In genomic region chr9:134492721-134493470, GRCh38 we compare ENCODE assay signal across 17 cellular contexts.
DNase-seq lines count a peak whose midpoint lies in the region; ATAC-seq, FAIRE-seq and TF ChIP-seq lines count a peak whose summit lies in the region.
"Had no signal": no experiment of that assay in that cellular context is flagged by ENCODE, and none has a peak within 500 bp of the region (broad histone marks: within the 10 kb centered on the region; RNA-seq: fewer than 3 reads in every experiment).

No MANE protein-coding gene starts in this region.

- H3K27ac ChIP-seq in H1 (ENCODE audit: low read depth, low read length) (no peak overlapping the region), urinary bladder (ENCODE audit: low read depth) (peak overlapping the region; percentile 54)

- POLR2A ChIA-PET in activated naive CD8-positive, alpha-beta T cell treated with anti-CD3 and anti-CD28 coated beads, Interleukin-2, amount 10 ng/mL, durations not matched to agents 7 days and 5 days (lab: Charles Lee), result no interaction called here
- POLR2A ChIA-PET in H1 (lab: Charles Lee; ENCODE audit: partially characterized antibody), result no interaction called here

- H3K14ac ChIP-seq in H1 (ENCODE audit: insufficient read length), result no peak overlapping the region

- peak; percentile 18 for DNase-seq in activated naive CD8-positive, alpha-beta T cell treated with anti-CD3 and anti-CD28 coated beads, Interleukin-2, amount 10 ng/mL, durations not matched to agents 7 days and 5 days
- DNase-seq in activated naive CD8-positive, alpha-beta T cell treated with anti-CD3 and anti-CD28 coated beads for 36 hours, result no peak
- DNase-seq in H1 (ENCODE audit: low read depth in 1 of 2, low spot score in 2 of 2), result no peak
- DNase-seq in AG08395 (ENCODE audit: low spot score), result no peak
- no peak for DNase-seq in DMS53 treated with DMSO at 0.1 percent for 48 hours (lab: John Stamatoyannopoulos, UW; ENCODE audit: unreplicated experiment)
- no peak for DNase-seq in NCI-H187 (lab: John Stamatoyannopoulos, UW)
- DNase-seq: amygdala; DMS79; NCI-H1417 treated with DMSO at 0.1 percent for 48 hours; stimulated activated naive CD4-positive, alpha-beta T cell had no signal

- no peaks in the 10 kb centered on the region for H3K27me3 Mint-ChIP-seq in activated naive CD8-positive, alpha-beta T cell treated with anti-CD3 and anti-CD28 coated beads, Interleukin-2, amount 10 ng/mL, durations not matched to agents 7 days and 5 days
- H3K27me3 Mint-ChIP-seq in activated naive CD8-positive, alpha-beta T cell treated with anti-CD3 and anti-CD28 coated beads for 36 hours, result no peaks in the 10 kb centered on the region
- H3K27me3 Mint-ChIP-seq in nephron (ENCODE audit: low read depth), result peaks cover 18% of the 10 kb centered on the region

- TF ChIP-seq CTCF in H1 (IDR thresholded peaks at IDR 0.05; ENCODE audit: control extremely low read depth in 1 of 3, insufficient read depth in 1 of 3, low read depth in 1 of 3, low read length in 3 of 3) (no peak), nephron (IDR thresholded peaks at IDR 0.05; ENCODE audit: unreplicated experiment in 3 of 3) (no peak)

- no peak for TF ChIP-seq POLR2A in H1 (IDR thresholded peaks at IDR 0.05; ENCODE audit: control extremely low read depth in 1 of 2, low read depth in 2 of 2, low read length in 2 of 2)

- no peak overlapping the region for H4K5ac ChIP-seq in H1 (ENCODE audit: insufficient read length, low read depth, low read length)

- no peak for FAIRE-seq in H1 (lab: Jason Lieb, UNC)
- FAIRE-seq: A204.1, HTR-8/SVneo had no signal

- H3K4me3 ChIP-seq in H1 (ENCODE audit: extremely low read depth in 1 of 4, insufficient read depth in 2 of 4, low read depth in 3 of 4, low read length in 4 of 4) (no peak overlapping the region), urinary bladder (ENCODE audit: low read depth, low read length) (no peak overlapping the region)
- H3K4me3 ChIP-seq: upper lobe of left lung had no signal

- H3K4me1 Mint-ChIP-seq in activated naive CD8-positive, alpha-beta T cell treated with anti-CD3 and anti-CD28 coated beads, Interleukin-2, amount 10 ng/mL, durations not matched to agents 7 days and 5 days, result no peaks in the 10 kb centered on the region
- no peaks in the 10 kb centered on the region for H3K4me1 Mint-ChIP-seq in activated naive CD8-positive, alpha-beta T cell treated with anti-CD3 and anti-CD28 coated beads for 36 hours
- H3K4me1 Mint-ChIP-seq in nephron, result peaks cover 25% of the 10 kb centered on the region

- no peaks in the 10 kb centered on the region for H3K79me2 ChIP-seq in H1 (ENCODE audit: control insufficient read depth in 1 of 2, insufficient read depth in 2 of 2, low read length in 2 of 2)

- no peaks in the 10 kb centered on the region for H3K36me3 ChIP-seq in H1 (ENCODE audit: control insufficient read depth in 2 of 4, insufficient read depth in 4 of 4, low read length in 3 of 4)
- H3K36me3 ChIP-seq in urinary bladder (ENCODE audit: insufficient read depth), result no peaks in the 10 kb centered on the region
- H3K36me3 ChIP-seq: upper lobe of left lung had no signal

- no peak overlapping the region for H3K56ac ChIP-seq in H1 (replicated peaks; ENCODE audit: insufficient read length, low read depth, low read length)

- TF ChIP-seq EP300 in H1 (IDR thresholded peaks at IDR 0.05; ENCODE audit: borderline replicate concordance in 1 of 2, low read depth in 2 of 2, low read length in 2 of 2), result no peak

- no peaks in the 10 kb centered on the region for H4K20me1 ChIP-seq in H1 (replicated peaks in 1 of 2; ENCODE audit: control insufficient read depth in 1 of 2, insufficient read depth in 2 of 2, low read length in 2 of 2)

- no peak overlapping the region for H3K23ac ChIP-seq in H1 (ENCODE audit: insufficient read length)

- H3K9me3 ChIP-seq in H1 (ENCODE audit: insufficient read depth in 2 of 2, low read depth in 1 of 2, low read length in 1 of 2), result no peaks in the 10 kb centered on the region
- H3K9me3 ChIP-seq: upper lobe of left lung had no signal

- H3K4me3 Mint-ChIP-seq in activated naive CD8-positive, alpha-beta T cell treated with anti-CD3 and anti-CD28 coated beads, Interleukin-2, amount 10 ng/mL, durations not matched to agents 7 days and 5 days, result no peak overlapping the region
- no peak overlapping the region for H3K4me3 Mint-ChIP-seq in activated naive CD8-positive, alpha-beta T cell treated with anti-CD3 and anti-CD28 coated beads for 36 hours
- H3K4me3 Mint-ChIP-seq in nephron, result peak overlapping the region in 2 of 3 experiments; percentile 15 to 34

- H3K18ac ChIP-seq in H1 (ENCODE audit: extremely low read depth, low read length), result no peak overlapping the region

- H3K9ac ChIP-seq in H1 (replicated peaks in 1 of 4; ENCODE audit: extremely low read depth in 1 of 4, low read depth in 3 of 4, low read length in 3 of 4), result no peak overlapping the region

- H2AFZ ChIP-seq in H1 (ENCODE audit: low read length), result 0 out of 2 replicates have a peak overlapping the region, but pooled peaks have one; percentile 53

- H3K23me2 ChIP-seq in H1 (ENCODE audit: low read depth, low read length), result no peaks in the 10 kb centered on the region

- no peaks in the 10 kb centered on the region for H3K36me3 Mint-ChIP-seq in activated naive CD8-positive, alpha-beta T cell treated with anti-CD3 and anti-CD28 coated beads, Interleukin-2, amount 10 ng/mL, durations not matched to agents 7 days and 5 days
- H3K36me3 Mint-ChIP-seq in activated naive CD8-positive, alpha-beta T cell treated with anti-CD3 and anti-CD28 coated beads for 36 hours, result no peaks in the 10 kb centered on the region
- no peaks in the 10 kb centered on the region for H3K36me3 Mint-ChIP-seq in nephron (ENCODE audit: low read depth)

- ATAC-seq in activated naive CD8-positive, alpha-beta T cell treated with anti-CD3 and anti-CD28 coated beads, Interleukin-2, amount 10 ng/mL, durations not matched to agents 7 days and 5 days (ENCODE audit: low read depth), result no peak
- ATAC-seq: HCT116 had no signal

- H3K27me3 ChIP-seq in H1 (replicated peaks in 1 of 4; ENCODE audit: control insufficient read depth in 3 of 4, extremely low read depth in 1 of 4, insufficient read depth in 3 of 4, low read length in 3 of 4), result no peaks in the 10 kb centered on the region; a peak in 1 of 7 replicates
- H3K27me3 ChIP-seq: upper lobe of left lung had no signal

- H3K27ac Mint-ChIP-seq in activated naive CD8-positive, alpha-beta T cell treated with anti-CD3 and anti-CD28 coated beads, Interleukin-2, amount 10 ng/mL, durations not matched to agents 7 days and 5 days, result no peak overlapping the region
- no peak overlapping the region for H3K27ac Mint-ChIP-seq in activated naive CD8-positive, alpha-beta T cell treated with anti-CD3 and anti-CD28 coated beads for 36 hours
- peak overlapping the region; percentile 72 to 94 (median 91) for H3K27ac Mint-ChIP-seq in nephron
- H3K27ac Mint-ChIP-seq: activated T-helper 2 cell treated with anti-CD3 and anti-CD28 coated beads, Interferon-gamma antibody, Interleukin-2, Interleukin-4, amounts not matched to agents 10 μg/mL and 5 μg/mL and 100 μg/mL, durations not matched to agents 14 hours and 24 hours and 36 hours had no signal

- no peak overlapping the region for H3K4me2 ChIP-seq in H1 (ENCODE audit: insufficient read depth in 1 of 2, low read depth in 2 of 2, low read length in 2 of 2)

- H2BK12ac ChIP-seq in H1 (ENCODE audit: low read depth, low read length), result peak overlapping the region; percentile 60; the same call in 1 of the 2 replicates

- CTCF ChIA-PET in H1 (lab: Charles Lee; ENCODE audit: partially characterized antibody), result interaction anchor here (0.7 to 1.3 kb wide), 5 partner anchors 24 to 197 kb away, joined by 3 to 4 read pairs (median 3); no protein-coding TSS in a partner anchor

- H2BK5ac ChIP-seq in H1 (ENCODE audit: low read depth, low read length), result no peak overlapping the region

- H3K4ac ChIP-seq in H1 (replicated peaks; ENCODE audit: insufficient read length, low read depth, low read length), result no peak overlapping the region

- no peaks in the 10 kb centered on the region for H3K9me3 Mint-ChIP-seq in activated naive CD8-positive, alpha-beta T cell treated with anti-CD3 and anti-CD28 coated beads, Interleukin-2, amount 10 ng/mL, durations not matched to agents 7 days and 5 days
- no peaks in the 10 kb centered on the region for H3K9me3 Mint-ChIP-seq in activated naive CD8-positive, alpha-beta T cell treated with anti-CD3 and anti-CD28 coated beads for 36 hours
- H3K9me3 Mint-ChIP-seq in nephron, result no peaks in the 10 kb centered on the region
- H3K9me3 Mint-ChIP-seq: activated T-helper 2 cell treated with anti-CD3 and anti-CD28 coated beads, Interferon-gamma antibody, Interleukin-2, Interleukin-4, amounts not matched to agents 10 μg/mL and 5 μg/mL and 100 μg/mL, durations not matched to agents 14 hours and 24 hours and 36 hours had no signal

- WGBS in H1 (ENCODE audit: extremely low coverage in 1 of 2, insufficient coverage in 1 of 2, insufficient read length in 1 of 2, insufficient replicate concordance in 2 of 2, low coverage in 1 of 2, low lambda C conversion rate in 2 of 2, missing lambda C conversion rate in 1 of 2), 2 experiments, result 83% methylated on average over 19 of the region's 21 CpGs; no CpG with 5 or more reads in 1 of the 2 experiments
- WGBS in urinary bladder, result 52% methylated on average over 21 of the region's 21 CpGs

- H2AK5ac ChIP-seq in H1 (ENCODE audit: low read depth, low read length), result no peak overlapping the region

- TF ChIP-seq RAD21 in H1 (IDR thresholded peaks at IDR 0.05 in 1 of 2, conservative IDR thresholded peaks at IDR 0.05 in 1 of 2; ENCODE audit: low read depth in 2 of 2, low read length in 2 of 2), result no peak

- H2BK15ac ChIP-seq in H1 (ENCODE audit: low read length), result no peak overlapping the region

- no peak overlapping the region for H4K8ac ChIP-seq in H1 (ENCODE audit: extremely low read depth, insufficient read depth, low read length)

- H3K4me1 ChIP-seq in H1 (replicated peaks in 1 of 4; ENCODE audit: control insufficient read depth in 3 of 4, insufficient read depth in 4 of 4, low read length in 3 of 4) (peaks cover 0 to 5% (median 0%) of the 10 kb centered on the region in 4 experiments; a peak in 2 of 7 replicates), urinary bladder (ENCODE audit: insufficient read depth) (no peaks in the 10 kb centered on the region)

- H2BK120ac ChIP-seq in H1 (replicated peaks; ENCODE audit: low read depth, low read length), result no peak overlapping the region

- H3K79me1 ChIP-seq in H1 (ENCODE audit: low read depth, low read length), result no peaks in the 10 kb centered on the region

- no peak overlapping the region for H4K91ac ChIP-seq in H1 (replicated peaks; ENCODE audit: insufficient read length, low read length)

- no peak overlapping the region for H2BK20ac ChIP-seq in H1 (ENCODE audit: low read length)

TF ChIP-seq in H1, 55 proteins besides CTCF, POLR2A, EP300 and RAD21 (continues in another document):
- no peak for TF ChIP-seq BACH1 (IDR thresholded peaks at IDR 0.05; ENCODE audit: low read length)
- no peak for TF ChIP-seq CBX8 (IDR thresholded peaks at IDR 0.05; ENCODE audit: borderline replicate concordance, low read depth, low read length)
- no peak for TF ChIP-seq RBBP5 (IDR thresholded peaks at IDR 0.05; ENCODE audit: borderline replicate concordance, low read depth, low read length)
- TF ChIP-seq SIN3A (conservative IDR thresholded peaks at IDR 0.05 in 1 of 2, IDR thresholded peaks at IDR 0.05 in 1 of 2; ENCODE audit: low read depth in 1 of 2, low read length in 2 of 2), result no peak
- no peak for TF ChIP-seq SP1 (IDR thresholded peaks at IDR 0.05; ENCODE audit: low read depth, low read length)

Comparison
In these comparisons a context has a peak if more than half of its experiments do, and no peak if none do; other contexts are left out.
1. H3K27ac Mint-ChIP-seq: peak in nephron (3 of 3); none in activated naive CD8-positive, alpha-beta T cell treated with anti-CD3 and anti-CD28 coated beads, Interleukin-2, amount 10 ng/mL, durations not matched to agents 7 days and 5 days (single experiment) and activated naive CD8-positive, alpha-beta T cell treated with anti-CD3 and anti-CD28 coated beads for 36 hours (single experiment).
2. H3K4me3 Mint-ChIP-seq: peak in nephron (2 of 3); none in activated naive CD8-positive, alpha-beta T cell treated with anti-CD3 and anti-CD28 coated beads, Interleukin-2, amount 10 ng/mL, durations not matched to agents 7 days and 5 days (single experiment) and activated naive CD8-positive, alpha-beta T cell treated with anti-CD3 and anti-CD28 coated beads for 36 hours (single experiment).